ENCODE assay signal across 14 cellular contexts in genomic region chr4:119099227-119099910, GRCh38. TPM values are rescaled to one million over a fixed set of nuclear protein-coding genes. Genes with fewer than 3 reads are reported as not detected.
DNase-seq lines count a peak whose midpoint lies in the region; ATAC-seq and TF ChIP-seq lines count a peak whose summit lies in the region.
"Had no signal": no experiment of that assay in that cellular context is flagged by ENCODE, and none has a peak within 500 bp of the region (broad histone marks: within the 10 kb centered on the region; RNA-seq: fewer than 3 reads in every experiment).

No MANE protein-coding gene starts in this region.

- DNase-seq in AG08395 (ENCODE audit: low spot score) (peak; percentile 31), M059J (ENCODE audit: low read depth) (peak; percentile 66), dedifferentiated amniotic fluid mesenchymal stem cell (ENCODE audit: extremely low spot score) (peak; percentile 43), mesothelial cell of epicardium (ENCODE audit: low spot score in 2 of 2, unreplicated experiment in 2 of 2) (no peak), mucosa of gallbladder (ENCODE audit: low spot score) (no peak)
- no peak for DNase-seq in activated CD4-positive, alpha-beta memory T cell treated with anti-CD3 and anti-CD28 coated beads, Interleukin-2, amount 10 ng/mL, durations not matched to agents 7 days and 5 days
- DNase-seq: activated CD4-positive, alpha-beta T cell treated with anti-CD3 and anti-CD28 coated beads for 1 hour; activated T-cell treated with anti-CD3 and anti-CD28 coated beads, Interleukin-2, amount 50 U/mL, for 48 hours; NCI-H1694 treated with DMSO at 0.1 percent for 48 hours; stimulated activated CD4-positive, alpha-beta T cell treated with anti-CD3 and anti-CD28 coated beads, Interleukin-4, amount 100 ng/mL, for 1 hour had no signal

- no peaks in the 10 kb centered on the region for H3K27me3 Mint-ChIP-seq in mesothelial cell of epicardium (ENCODE audit: low read depth)
- H3K27me3 Mint-ChIP-seq in activated CD4-positive, alpha-beta memory T cell treated with anti-CD3 and anti-CD28 coated beads, Interleukin-2, amount 10 ng/mL, durations not matched to agents 7 days and 5 days = peaks cover 5% of the 10 kb centered on the region
- H3K27me3 Mint-ChIP-seq: brain had no signal

- ATAC-seq in GM21515 (IDR thresholded peaks at IDR 0.05; ENCODE audit: unreplicated experiment) (no peak), GM18909 (IDR thresholded peaks at IDR 0.05; ENCODE audit: poor library complexity, unreplicated experiment) (no peak)
- ATAC-seq: stimulated activated memory B cell treated with anti-CD40 and anti-IgM and Interleukin-4, amounts not matched to agents 10 μg/mL and 1 μg/mL and 100 μg/mL, for 72 hours had no signal

- H3K36me3 Mint-ChIP-seq in mesothelial cell of epicardium = no peaks in the 10 kb centered on the region
- H3K36me3 Mint-ChIP-seq in activated CD4-positive, alpha-beta memory T cell treated with anti-CD3 and anti-CD28 coated beads, Interleukin-2, amount 10 ng/mL, durations not matched to agents 7 days and 5 days (ENCODE audit: low read depth) = no peaks in the 10 kb centered on the region
- H3K36me3 Mint-ChIP-seq: brain; stimulated activated memory B cell treated with anti-CD40 and anti-IgM and Interleukin-4, amounts not matched to agents 10 μg/mL and 1 μg/mL and 100 μg/mL, for 72 hours had no signal

- peaks cover 28% of the 10 kb centered on the region for H3K4me1 Mint-ChIP-seq in mesothelial cell of epicardium
- H3K4me1 Mint-ChIP-seq in activated CD4-positive, alpha-beta memory T cell treated with anti-CD3 and anti-CD28 coated beads, Interleukin-2, amount 10 ng/mL, durations not matched to agents 7 days and 5 days = peaks cover 2% of the 10 kb centered on the region

- TF ChIP-seq CTCF in mesothelial cell of epicardium (IDR thresholded peaks at IDR 0.05; ENCODE audit: unreplicated experiment) = no peak

- CTCF ChIA-PET in activated CD4-positive, alpha-beta memory T cell treated with anti-CD3 and anti-CD28 coated beads, Interleukin-2, amount 10 ng/mL, durations not matched to agents 7 days and 5 days (lab: Charles Lee) = interaction anchor here (0.5 kb wide), 1 partner anchor 687 kb away, joined by 3 read pairs; no protein-coding TSS in a partner anchor

- POLR2A ChIA-PET in activated CD4-positive, alpha-beta memory T cell treated with anti-CD3 and anti-CD28 coated beads, Interleukin-2, amount 10 ng/mL, durations not matched to agents 7 days and 5 days (lab: Charles Lee) = no interaction called here

- H3K27ac Mint-ChIP-seq in mesothelial cell of epicardium = peak overlapping the region; percentile 74
- H3K27ac Mint-ChIP-seq in activated CD4-positive, alpha-beta memory T cell treated with anti-CD3 and anti-CD28 coated beads, Interleukin-2, amount 10 ng/mL, durations not matched to agents 7 days and 5 days = no peak overlapping the region
- H3K27ac Mint-ChIP-seq: stimulated activated memory B cell treated with anti-CD40 and anti-IgM and Interleukin-4, amounts not matched to agents 10 μg/mL and 1 μg/mL and 100 μg/mL, for 72 hours had no signal

- no peak overlapping the region for H3K4me3 Mint-ChIP-seq in mesothelial cell of epicardium
- H3K4me3 Mint-ChIP-seq in activated CD4-positive, alpha-beta memory T cell treated with anti-CD3 and anti-CD28 coated beads, Interleukin-2, amount 10 ng/mL, durations not matched to agents 7 days and 5 days = no peak overlapping the region
- H3K4me3 Mint-ChIP-seq: brain; stimulated activated memory B cell treated with anti-CD40 and anti-IgM and Interleukin-4, amounts not matched to agents 10 μg/mL and 1 μg/mL and 100 μg/mL, for 72 hours had no signal

- no peaks in the 10 kb centered on the region for H3K9me3 Mint-ChIP-seq in mesothelial cell of epicardium
- H3K9me3 Mint-ChIP-seq in activated CD4-positive, alpha-beta memory T cell treated with anti-CD3 and anti-CD28 coated beads, Interleukin-2, amount 10 ng/mL, durations not matched to agents 7 days and 5 days = no peaks in the 10 kb centered on the region
- H3K9me3 Mint-ChIP-seq: brain; stimulated activated memory B cell treated with anti-CD40 and anti-IgM and Interleukin-4, amounts not matched to agents 10 μg/mL and 1 μg/mL and 100 μg/mL, for 72 hours had no signal

RNA-seq across cellular contexts. Expression of gene MYOZ2, which starts 36.3 kb away (rescaled TPM):
- total RNA-seq in M059J (2014; rRNA removed; shearing (Covaris generic)) = not detected in 2 replicates
- total RNA-seq in mesothelial cell of epicardium = 0.14 to 0.16 TPM (median 0.16 TPM) in 3 replicates
- total RNA-seq in mucosa of gallbladder = 0.32 TPM
- not detected for total RNA-seq in activated CD4-positive, alpha-beta memory T cell treated with anti-CD3 and anti-CD28 coated beads, Interleukin-2, amount 10 ng/mL, durations not matched to agents 7 days and 5 days

Comparison
In these comparisons a context has a peak if more than half of its experiments do, and no peak if none do; other contexts are left out.
1. DNase-seq: peak in AG08395 (single experiment), M059J (single experiment) and dedifferentiated amniotic fluid mesenchymal stem cell (single experiment); none in mesothelial cell of epicardium (0 of 2), mucosa of gallbladder (single experiment) and activated CD4-positive, alpha-beta memory T cell treated with anti-CD3 and anti-CD28 coated beads, Interleukin-2, amount 10 ng/mL, durations not matched to agents 7 days and 5 days (single experiment).